ENCODE assay signal across 2 cellular contexts in the genomic region with DNA sequence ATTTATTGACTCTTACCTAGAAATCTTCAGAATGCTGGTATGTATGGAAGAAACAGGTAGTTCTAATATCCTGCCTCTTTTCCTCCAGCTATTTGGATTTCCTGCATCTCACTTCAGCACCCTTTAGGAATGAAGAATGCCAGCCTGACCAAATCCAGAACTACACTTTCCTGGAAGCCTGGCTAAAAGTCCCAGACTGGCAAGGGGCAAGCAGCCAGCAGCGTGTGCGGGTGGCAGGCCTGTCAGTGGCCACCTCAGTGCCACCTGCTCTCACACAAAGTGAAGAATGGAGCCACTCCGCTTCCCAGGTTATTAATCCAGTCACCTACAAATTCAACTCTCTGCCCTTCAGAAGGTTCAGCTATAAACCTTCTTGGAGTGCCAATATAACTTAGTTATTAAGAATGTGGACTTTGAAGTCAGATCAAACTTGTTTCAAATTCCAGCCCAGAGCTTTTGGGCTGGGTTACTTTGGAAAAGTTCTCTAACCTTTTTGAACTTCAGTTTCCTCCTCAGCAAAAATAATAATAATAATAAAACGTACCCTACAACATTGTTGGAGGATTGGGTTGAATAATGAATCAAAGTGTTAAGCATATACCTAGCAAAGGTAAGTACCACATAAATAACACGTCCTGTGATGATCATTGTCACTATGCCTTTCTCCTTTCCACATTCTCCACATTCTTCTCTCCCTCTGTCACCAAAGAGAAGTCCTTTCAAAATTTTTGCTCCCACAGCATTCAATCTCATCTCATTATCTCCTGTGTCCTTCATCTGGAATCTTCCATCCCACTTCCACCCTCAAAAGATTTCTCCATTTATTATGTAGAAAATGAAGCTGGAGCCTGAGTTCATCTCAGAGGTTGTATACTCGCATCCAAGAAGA.
A peak's percentile ranks its signal among the peaks of the same experiment; 100 is the strongest.
TF ChIP-seq lines count a peak whose summit lies in the region.

No MANE protein-coding gene starts in this region.

TF ChIP-seq in GM12878, 131 proteins besides CTCF, POLR2A, EP300 and RAD21:
- TF ChIP-seq DPF2 (IDR thresholded peaks at IDR 0.05), result no peak

TF ChIP-seq in liver, 16 proteins besides CTCF, POLR2A, EP300 and RAD21:
- TF ChIP-seq, protein P1, sequence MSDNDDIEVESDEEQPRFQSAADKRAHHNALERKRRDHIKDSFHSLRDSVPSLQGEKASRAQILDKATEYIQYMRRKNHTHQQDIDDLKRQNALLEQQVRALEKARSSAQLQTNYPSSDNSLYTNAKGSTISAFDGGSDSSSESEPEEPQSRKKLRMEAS (IDR thresholded peaks at IDR 0.05), result peak; percentile 36
- TF ChIP-seq HNF4G (IDR thresholded peaks at IDR 0.05) (peak; percentile 13), SP1 (IDR thresholded peaks at IDR 0.05) (peak; percentile 65), HNF4A (conservative IDR thresholded peaks at IDR 0.05) (peak; percentile 63 to 74), YY1 (IDR thresholded peaks at IDR 0.05) (peak; percentile 37), FOXA2 (IDR thresholded peaks at IDR 0.05) (no peak), RXRA (IDR thresholded peaks at IDR 0.05) (peak; percentile 48 to 57), TAF1 (conservative IDR thresholded peaks at IDR 0.05) (peak; percentile 84)
- TF ChIP-seq, protein P2, sequence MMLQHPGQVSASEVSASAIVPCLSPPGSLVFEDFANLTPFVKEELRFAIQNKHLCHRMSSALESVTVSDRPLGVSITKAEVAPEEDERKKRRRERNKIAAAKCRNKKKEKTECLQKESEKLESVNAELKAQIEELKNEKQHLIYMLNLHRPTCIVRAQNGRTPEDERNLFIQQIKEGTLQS (IDR thresholded peaks at IDR 0.05), result no peak
- TF ChIP-seq, protein P3, sequence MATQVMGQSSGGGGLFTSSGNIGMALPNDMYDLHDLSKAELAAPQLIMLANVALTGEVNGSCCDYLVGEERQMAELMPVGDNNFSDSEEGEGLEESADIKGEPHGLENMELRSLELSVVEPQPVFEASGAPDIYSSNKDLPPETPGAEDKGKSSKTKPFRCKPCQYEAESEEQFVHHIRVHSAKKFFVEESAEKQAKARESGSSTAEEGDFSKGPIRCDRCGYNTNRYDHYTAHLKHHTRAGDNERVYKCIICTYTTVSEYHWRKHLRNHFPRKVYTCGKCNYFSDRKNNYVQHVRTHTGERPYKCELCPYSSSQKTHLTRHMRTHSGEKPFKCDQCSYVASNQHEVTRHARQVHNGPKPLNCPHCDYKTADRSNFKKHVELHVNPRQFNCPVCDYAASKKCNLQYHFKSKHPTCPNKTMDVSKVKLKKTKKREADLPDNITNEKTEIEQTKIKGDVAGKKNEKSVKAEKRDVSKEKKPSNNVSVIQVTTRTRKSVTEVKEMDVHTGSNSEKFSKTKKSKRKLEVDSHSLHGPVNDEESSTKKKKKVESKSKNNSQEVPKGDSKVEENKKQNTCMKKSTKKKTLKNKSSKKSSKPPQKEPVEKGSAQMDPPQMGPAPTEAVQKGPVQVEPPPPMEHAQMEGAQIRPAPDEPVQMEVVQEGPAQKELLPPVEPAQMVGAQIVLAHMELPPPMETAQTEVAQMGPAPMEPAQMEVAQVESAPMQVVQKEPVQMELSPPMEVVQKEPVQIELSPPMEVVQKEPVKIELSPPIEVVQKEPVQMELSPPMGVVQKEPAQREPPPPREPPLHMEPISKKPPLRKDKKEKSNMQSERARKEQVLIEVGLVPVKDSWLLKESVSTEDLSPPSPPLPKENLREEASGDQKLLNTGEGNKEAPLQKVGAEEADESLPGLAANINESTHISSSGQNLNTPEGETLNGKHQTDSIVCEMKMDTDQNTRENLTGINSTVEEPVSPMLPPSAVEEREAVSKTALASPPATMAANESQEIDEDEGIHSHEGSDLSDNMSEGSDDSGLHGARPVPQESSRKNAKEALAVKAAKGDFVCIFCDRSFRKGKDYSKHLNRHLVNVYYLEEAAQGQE (IDR thresholded peaks at IDR 0.05), result peak; percentile 32
